In the genomic region with DNA sequence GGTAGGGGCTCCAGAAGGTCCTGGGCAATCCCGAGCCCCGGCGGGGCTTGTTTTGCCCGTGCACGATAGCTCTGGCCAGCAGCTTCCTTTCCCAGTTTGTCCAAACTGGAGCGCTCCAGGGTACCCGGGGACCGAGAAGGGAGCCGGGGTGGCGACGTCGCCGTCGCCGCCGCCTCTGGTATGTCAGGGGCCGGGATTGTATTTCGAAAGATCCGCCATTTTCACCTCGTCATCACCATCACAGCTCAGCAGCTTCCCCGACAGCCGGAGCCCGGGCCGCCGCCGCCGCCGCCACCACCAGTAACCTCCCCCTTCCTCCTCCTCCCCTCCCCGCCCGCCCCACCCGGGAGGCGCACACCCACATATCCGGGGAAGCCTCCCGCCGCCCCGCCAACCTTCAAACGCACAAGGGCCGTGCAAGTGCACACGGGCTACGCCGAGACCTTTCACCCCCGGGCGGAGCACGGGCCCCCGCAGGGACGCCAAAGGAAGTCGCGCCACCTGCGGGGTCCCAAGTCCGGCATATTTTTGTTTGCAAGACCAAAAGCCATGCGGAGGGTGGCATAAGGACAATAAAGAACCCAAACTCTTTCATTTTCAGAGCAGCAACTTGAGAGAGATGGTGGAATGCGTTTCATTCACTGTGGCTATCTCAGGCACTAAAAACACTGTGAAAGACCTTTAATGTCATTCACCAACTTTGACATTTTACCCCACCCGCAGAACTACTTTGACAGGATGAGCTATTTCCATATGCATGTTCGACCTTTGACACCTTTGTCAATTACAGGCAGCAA, we compare ENCODE assay signal across 8 cellular contexts. TPM values are rescaled to one million over a fixed set of nuclear protein-coding genes. Genes with fewer than 3 reads are reported as not detected.
A peak's percentile ranks its signal among the peaks of the same experiment; 100 is the strongest.
DNase-seq lines count a peak whose midpoint lies in the region; ATAC-seq, FAIRE-seq and TF ChIP-seq lines count a peak whose summit lies in the region.

A gene (minus strand): TSS at position 302 of the 797 bp plus-strand sequence. CDS start 25,979 bp downstream, outside the sequence.

- H3K9ac ChIP-seq in BLaER1 (peak within 1 kb of the TSS; percentile 91), endothelial cell of umbilical vein (replicated peaks; ENCODE audit: extremely low read depth, insufficient read depth, low read length) (peak within 1 kb of the TSS; percentile 97)

- H3K9me1 ChIP-seq in endothelial cell of umbilical vein (replicated peaks; ENCODE audit: control insufficient read depth, extremely low read depth, insufficient read depth, low read length), result no peaks in the 10 kb centered on the region

- TF ChIP-seq CTCF in endothelial cell of umbilical vein (IDR thresholded peaks at IDR 0.05; ENCODE audit: extremely low read depth in 1 of 2, insufficient read depth in 1 of 2, low read depth in 1 of 2, low read length in 2 of 2), result no peak

- H3K4me3 ChIP-seq in BLaER1 (peak within 1 kb of the TSS; percentile 98), endothelial cell of umbilical vein (replicated peaks in 1 of 3; ENCODE audit: insufficient read depth in 1 of 3, low read depth in 1 of 3, low read length in 3 of 3) (peak within 1 kb of the TSS; percentile 84 to 90 (median 88)), mononuclear cell (ENCODE audit: low read length) (peak within 1 kb of the TSS; percentile 95)

- H4K20me1 ChIP-seq in BLaER1 (0 out of 2 replicates have a peak, but pooled peaks cover 4% of the 10 kb centered on the region), endothelial cell of umbilical vein (replicated peaks; ENCODE audit: control insufficient read depth, extremely low read depth, insufficient read depth, low read length) (no peaks in the 10 kb centered on the region)

- H3K4me1 ChIP-seq in BLaER1 (peaks cover 39% of the 10 kb centered on the region), endothelial cell of umbilical vein (ENCODE audit: control insufficient read depth, extremely low read depth, insufficient read depth, low read length) (peaks cover 19% of the 10 kb centered on the region), mononuclear cell (ENCODE audit: insufficient read depth, low read length) (peaks cover 42% of the 10 kb centered on the region)

- H2AFZ ChIP-seq in endothelial cell of umbilical vein (ENCODE audit: low read depth, low read length), result peak within 1 kb of the TSS; percentile 93

- dilution Hi-C loops in endothelial cell of umbilical vein (cut with MboI; ENCODE audit: extremely low pct_ligation_motif_present, low sequenced_read_pairs), result no loop called here

- no peaks in the 10 kb centered on the region for H3K9me3 ChIP-seq in BLaER1
- H3K9me3 ChIP-seq in endothelial cell of umbilical vein (replicated peaks; ENCODE audit: control insufficient read depth, insufficient read depth, low read length), result no peaks in the 10 kb centered on the region
- H3K9me3 ChIP-seq in mononuclear cell (ENCODE audit: low read depth, low read length), result no peaks in the 10 kb centered on the region

- BruUV-seq in endothelial cell of umbilical vein (replicated peaks; lab: Mats Ljungman, UMichigan), result no TSS peak

- peaks cover 54% of the 10 kb centered on the region for H3K79me2 ChIP-seq in endothelial cell of umbilical vein (ENCODE audit: control insufficient read depth, insufficient read depth, low read length)

- peak within 1 kb of the TSS; percentile 92 for H3K4me2 ChIP-seq in BLaER1
- peak within 1 kb of the TSS; percentile 97 for H3K4me2 ChIP-seq in endothelial cell of umbilical vein (ENCODE audit: insufficient read depth, low read length)

- ATAC-seq in HG03442 (IDR thresholded peaks at IDR 0.05; ENCODE audit: unreplicated experiment), result peak; percentile 37

- TF ChIP-seq POLR2A in GM19193 (IDR thresholded peaks at IDR 0.05; ENCODE audit: extremely low read depth, insufficient read depth, insufficient read length), result peak; percentile 63
- no peak for TF ChIP-seq POLR2A in endothelial cell of umbilical vein (IDR thresholded peaks at IDR 0.05; ENCODE audit: low read depth, low read length)

- H3K27me3 ChIP-seq in BLaER1, result no peaks in the 10 kb centered on the region
- no peaks in the 10 kb centered on the region for H3K27me3 ChIP-seq in endothelial cell of umbilical vein (ENCODE audit: control insufficient read depth in 2 of 2, insufficient read depth in 2 of 2, low read length in 2 of 2)
- H3K27me3 ChIP-seq in mononuclear cell (ENCODE audit: insufficient read depth, low read length), result no peaks in the 10 kb centered on the region

- intact Hi-C loops in endothelial cell of umbilical vein (cut with micrococcal nuclease), result loop anchor here (2.0 to 5.0 kb wide), 2 partner anchors 578 to 636 kb away; a partner anchor contains a TSS

- H3K27ac ChIP-seq in BLaER1 (peak within 1 kb of the TSS; percentile 92), endothelial cell of umbilical vein (ENCODE audit: insufficient read depth, low read depth, low read length) (peak within 1 kb of the TSS; percentile 86)

- POLR2A ChIA-PET in endothelial cell of umbilical vein (lab: Charles Lee), result interaction anchor here (0.6 to 0.9 kb wide), 2 partner anchors 24 to 143 kb away, joined by 3 to 4 read pairs; a partner anchor contains a TSS

- peak; percentile 8 for FAIRE-seq in endothelial cell of umbilical vein (lab: Jason Lieb, UNC)

- DNase-seq in OCI-M1 (lab: John Stamatoyannopoulos, UW), result peak; percentile 75
- DNase-seq in activated T-cell treated with anti-CD3 and anti-CD28 coated beads for 1 hour (ENCODE audit: low read depth), result peak; percentile 72
- DNase-seq in endothelial cell of umbilical vein (ENCODE audit: low read depth, low spot score), result peak; percentile 75
- peak; percentile 72 to 73 for DNase-seq in stimulated activated CD8-positive, alpha-beta memory T cell treated with anti-CD3 and anti-CD28 coated beads, Interleukin-2, amount 100 ng/mL, for 48 hours (ENCODE audit: low read depth in 2 of 2)

- CTCF ChIA-PET in endothelial cell of umbilical vein (lab: Charles Lee), result interaction anchor here (0.9 to 3.1 kb wide), 14 partner anchors 24 to 274 kb away, joined by 3 to 32 read pairs (median 6); a partner anchor contains a TSS

- H3K36me3 ChIP-seq in BLaER1 (peaks cover 5% of the 10 kb centered on the region; the same call in 1 of the 2 replicates), endothelial cell of umbilical vein (ENCODE audit: control insufficient read depth in 2 of 2, extremely low read depth in 1 of 2, insufficient read depth in 2 of 2, low read length in 2 of 2) (no peaks in the 10 kb centered on the region)

TF ChIP-seq in endothelial cell of umbilical vein, 7 proteins besides CTCF, POLR2A, EP300 and RAD21:
- TF ChIP-seq FOS (IDR thresholded peaks at IDR 0.05; ENCODE audit: borderline replicate concordance, insufficient read depth, low read length) (no peak), POLR2AphosphoS5 (IDR thresholded peaks at IDR 0.05; ENCODE audit: insufficient read depth, low read depth, low read length) (peak; percentile 54)

RNA-seq across cellular contexts. Expression of the gene that starts here (rescaled TPM):
- total RNA-seq in endothelial cell of umbilical vein (14.8 and 15.7 TPM in 2 replicates), mononuclear cell (16.8 TPM)
- 6.2 and 6.5 TPM in 2 replicates for polyA plus RNA-seq in endothelial cell of umbilical vein
- polyA plus RNA-seq in endothelial cell of umbilical vein (2011; cell fraction: cytosol; rRNA removed), result 6.7 and 7.6 TPM in 2 replicates
- 8.2 and 9.4 TPM in 2 replicates for polyA plus RNA-seq in endothelial cell of umbilical vein (2011; cell fraction: nucleus; rRNA removed)
- 6.2 and 10.5 TPM in 2 replicates for polyA plus RNA-seq in endothelial cell of umbilical vein (2012)
- polyA minus RNA-seq in endothelial cell of umbilical vein, result 23.8 and 25.3 TPM in 2 replicates
- polyA minus RNA-seq in endothelial cell of umbilical vein (2011; cell fraction: cytosol; rRNA and poly(A)+ RNA removed), result 24.5 TPM
- polyA minus RNA-seq in endothelial cell of umbilical vein (2011; cell fraction: nucleus; rRNA and poly(A)+ RNA removed), result 19.1 and 31.3 TPM in 2 replicates

Comparison
In these comparisons a context has a peak if more than half of its experiments do, and no peak if none do; other contexts are left out.
1. Peak in every context shown above with its lines: DNase-seq, ATAC-seq, H3K4me3 ChIP-seq and H3K27ac ChIP-seq.